Comparison of ENCODE assay signal across 8 cellular contexts in the genomic region with DNA sequence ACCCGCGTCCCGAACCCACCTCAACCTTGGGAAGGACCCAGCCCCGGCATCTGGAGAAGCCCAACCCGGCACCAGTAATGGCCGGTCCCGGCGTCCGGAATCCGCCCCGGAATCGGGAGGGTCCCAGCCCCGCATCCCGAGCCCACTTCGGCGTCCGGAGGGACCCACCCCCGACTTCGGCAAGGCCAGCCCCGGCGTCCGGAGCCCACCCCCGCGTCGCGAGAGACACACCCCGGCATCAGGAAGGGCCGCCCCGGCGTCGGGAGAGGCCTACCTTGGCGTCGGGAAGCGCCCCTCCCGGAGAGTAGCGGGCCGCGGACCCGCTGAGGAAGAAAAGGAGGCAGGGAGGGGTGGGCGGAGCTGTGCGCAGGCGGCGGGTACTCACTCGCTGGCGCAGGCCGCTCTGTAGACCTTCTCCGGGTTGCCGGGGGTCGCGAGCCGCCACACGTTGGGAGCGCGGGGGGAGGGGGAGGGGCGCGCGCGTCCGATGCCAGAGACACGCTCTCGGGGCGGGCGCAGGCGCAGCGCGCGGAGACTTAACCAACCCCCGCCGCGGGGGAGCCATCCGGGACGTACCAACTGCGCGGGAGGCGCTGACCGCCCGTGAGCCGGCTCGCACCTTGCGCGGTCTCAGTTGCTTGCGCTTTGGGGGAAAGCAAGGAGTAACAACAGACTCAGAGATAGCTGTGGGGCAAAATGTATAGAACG. TPM values are rescaled to one million over a fixed set of nuclear protein-coding genes. Genes with fewer than 3 reads are reported as not detected.
DNase-seq lines count a peak whose midpoint lies in the region; ATAC-seq, FAIRE-seq and TF ChIP-seq lines count a peak whose summit lies in the region.

Gene UIMC1 (minus strand): TSS at position 515 of the 708 bp plus-strand sequence. CDS start 24,164 bp downstream, outside the sequence.

- no peak for TF ChIP-seq CTCF in colonic mucosa (IDR thresholded peaks at IDR 0.05)

- peaks cover 6% of the 10 kb centered on the region for H3K36me3 Mint-ChIP-seq in activated CD4-positive, alpha-beta T cell treated with anti-CD3 and anti-CD28 coated beads, Interleukin-2, amount 10 ng/mL, durations not matched to agents 24 days and 14 days (ENCODE audit: low read depth)

- peak; percentile 72 to 73 for DNase-seq in AML-193 (lab: John Stamatoyannopoulos, UW)
- DNase-seq in GM19239 (ENCODE audit: insufficient read length, low spot score) = peak; percentile 75
- peak; percentile 73 for DNase-seq in NCI-H526 treated with DMSO at 0.1 percent for 48 hours (lab: John Stamatoyannopoulos, UW)
- peak; percentile 98 for DNase-seq in activated CD4-positive, alpha-beta T cell treated with anti-CD3 and anti-CD28 coated beads, Interleukin-2, amount 10 ng/mL, durations not matched to agents 24 days and 14 days
- peak; percentile 95 for DNase-seq in colonic mucosa
- peak; percentile 78 to 92 (median 88) for DNase-seq in stimulated activated CD4-positive, alpha-beta T cell treated with anti-CD3 and anti-CD28 coated beads, Interleukin-1b, Interleukin-23, amount 100 ng/mL, for 24 hours (ENCODE audit: low read depth in 4 of 4, low spot score in 1 of 4)

- no peaks in the 10 kb centered on the region for H3K27me3 Mint-ChIP-seq in activated CD4-positive, alpha-beta T cell treated with anti-CD3 and anti-CD28 coated beads, Interleukin-2, amount 10 ng/mL, durations not matched to agents 24 days and 14 days

- intact Hi-C loops in activated CD4-positive, alpha-beta T cell treated with anti-CD3 and anti-CD28 coated beads, Interleukin-2, amount 10 ng/mL, durations not matched to agents 24 days and 14 days (cut with micrococcal nuclease) = loop anchor here (1.0 to 5.0 kb wide), 4 partner anchors 16 to 469 kb away; partner anchors contain the start of genes GRK6, RNF44, TSPAN17 and ZNF346
- intact Hi-C loops in colonic mucosa (cut with DNase I) = no loop called here

- H3K27ac ChIP-seq in colonic mucosa (peak within 1 kb of the TSS; percentile 83), layer of hippocampus (ENCODE audit: low read depth, low read length) (peak within 1 kb of the TSS; percentile 83)

- peak within 1 kb of the TSS; percentile 96 for H3K4me3 Mint-ChIP-seq in activated CD4-positive, alpha-beta T cell treated with anti-CD3 and anti-CD28 coated beads, Interleukin-2, amount 10 ng/mL, durations not matched to agents 24 days and 14 days

- FAIRE-seq in GM19239 (lab: Jason Lieb, UNC) = peak; percentile 88

- peaks cover 16% of the 10 kb centered on the region for H3K4me1 Mint-ChIP-seq in activated CD4-positive, alpha-beta T cell treated with anti-CD3 and anti-CD28 coated beads, Interleukin-2, amount 10 ng/mL, durations not matched to agents 24 days and 14 days

- no peaks in the 10 kb centered on the region for H3K4me1 ChIP-seq in colonic mucosa

- peak within 1 kb of the TSS; percentile 92 for H3K27ac Mint-ChIP-seq in activated CD4-positive, alpha-beta T cell treated with anti-CD3 and anti-CD28 coated beads, Interleukin-2, amount 10 ng/mL, durations not matched to agents 24 days and 14 days

- H3K36me3 ChIP-seq in colonic mucosa = no peaks in the 10 kb centered on the region

- peak within 1 kb of the TSS; percentile 84 for H3K4me3 ChIP-seq in colonic mucosa

- H3K27me3 ChIP-seq in colonic mucosa (no peaks in the 10 kb centered on the region), layer of hippocampus (ENCODE audit: control insufficient read depth, insufficient read depth, low read length) (no peaks in the 10 kb centered on the region)

- H3K9ac ChIP-seq in colonic mucosa (ENCODE audit: low read depth in 2 of 2, low read length in 2 of 2) = peak within 1 kb of the TSS; percentile 88 to 96

- peak; percentile 68 for ATAC-seq in HG03442 (IDR thresholded peaks at IDR 0.05; ENCODE audit: unreplicated experiment)

- H3K9me3 Mint-ChIP-seq in activated CD4-positive, alpha-beta T cell treated with anti-CD3 and anti-CD28 coated beads, Interleukin-2, amount 10 ng/mL, durations not matched to agents 24 days and 14 days = no peaks in the 10 kb centered on the region

- H3K9me3 ChIP-seq in colonic mucosa = no peaks in the 10 kb centered on the region

RNA-seq across cellular contexts. Expression of gene UIMC1, which starts in this region (rescaled TPM):
- total RNA-seq in activated CD4-positive, alpha-beta T cell treated with anti-CD3 and anti-CD28 coated beads, Interleukin-2, amount 10 ng/mL, durations not matched to agents 24 days and 14 days = 65.2 and 68.5 TPM in 2 replicates
- total RNA-seq in colonic mucosa = 10 to 100 TPM; 30.0 to 31.6 TPM

Comparison
In these comparisons a context has a peak if more than half of its experiments do, and no peak if none do; other contexts are left out.
1. Peak in every context shown above with its lines: DNase-seq, ATAC-seq, H3K4me3 ChIP-seq and H3K27ac ChIP-seq.